Comparison of ENCODE assay signal across 14 cellular contexts in genomic region chr3:172246107-172246870, GRCh38.
DNase-seq lines count a peak whose midpoint lies in the region; ATAC-seq and TF ChIP-seq lines count a peak whose summit lies in the region.
"Had no signal": no experiment of that assay in that cellular context is flagged by ENCODE, and none has a peak within 500 bp of the region (broad histone marks: within the 10 kb centered on the region; RNA-seq: fewer than 3 reads in every experiment).

No MANE protein-coding gene starts in this region.

- H2BK12ac ChIP-seq in trophoblast cell (ENCODE audit: low read length) = no peak overlapping the region

- no peak overlapping the region for H2AFZ ChIP-seq in trophoblast cell (ENCODE audit: insufficient read depth, low read length, poor library complexity)
- no peak overlapping the region for H2AFZ ChIP-seq in neural progenitor cell (replicated peaks)

- DNase-seq in left ventricle myocardium inferior (no peak), trophoblast cell (no peak), neural progenitor cell (ENCODE audit: low spot score) (no peak), NCI-H1105 treated with DMSO at 0.1 percent for 48 hours (lab: John Stamatoyannopoulos, UW) (no peak)
- DNase-seq in activated effector memory CD4-positive, alpha-beta T cell treated with Interleukin-2 at 50 U/mL for 16 hours = no peak
- DNase-seq: activated effector memory CD4-positive, alpha-beta T cell treated with anti-CD3 and anti-CD28 coated beads, Interleukin-2, amount 50 U/mL, for 16 hours; CD8-positive, alpha-beta memory T cell; NCI-H146; NCI-H446 treated with DMSO at 0.1 percent for 48 hours; occipital lobe had no signal

- H4K91ac ChIP-seq in trophoblast cell (ENCODE audit: low read depth, low read length) = no peak overlapping the region

- H3K4me2 ChIP-seq in trophoblast cell (ENCODE audit: low read length) = no peak overlapping the region
- no peak overlapping the region for H3K4me2 ChIP-seq in neural progenitor cell

- H3K9ac ChIP-seq in trophoblast cell (ENCODE audit: low read length) (no peak overlapping the region), neural progenitor cell (no peak overlapping the region)

- no peaks in the 10 kb centered on the region for H4K20me1 ChIP-seq in neural progenitor cell (ENCODE audit: low read depth)

- peak overlapping the region; percentile 27 for H3K18ac ChIP-seq in trophoblast cell (ENCODE audit: low read length)

- H3F3A ChIP-seq in neural progenitor cell (ENCODE audit: low read depth) = no peaks in the 10 kb centered on the region

- no peak overlapping the region for H2AK5ac ChIP-seq in trophoblast cell (ENCODE audit: low read length)

- H3K27ac Mint-ChIP-seq in neural progenitor cell = no peak overlapping the region
- H3K27ac Mint-ChIP-seq: CD8-positive, alpha-beta memory T cell had no signal

- H3K9me3 ChIP-seq in left ventricle myocardium inferior (replicated peaks) = peaks cover 11% of the 10 kb centered on the region
- peaks cover 6% of the 10 kb centered on the region for H3K9me3 ChIP-seq in trophoblast cell (ENCODE audit: insufficient read depth, low read depth, low read length)
- H3K9me3 ChIP-seq in neural progenitor cell (ENCODE audit: low read depth) = peaks cover 12% of the 10 kb centered on the region

- H3K36me3 ChIP-seq in left ventricle myocardium inferior = peaks cover 24% of the 10 kb centered on the region
- peaks cover 12% of the 10 kb centered on the region in 2 experiments for H3K36me3 ChIP-seq in trophoblast cell (ENCODE audit: control insufficient read depth in 1 of 2, insufficient read depth in 2 of 2, low read length in 2 of 2)
- H3K36me3 ChIP-seq in neural progenitor cell = no peaks in the 10 kb centered on the region

- H3K27me3 ChIP-seq in left ventricle myocardium inferior (ENCODE audit: low read depth) (no peaks in the 10 kb centered on the region), trophoblast cell (ENCODE audit: insufficient read depth, low read length) (no peaks in the 10 kb centered on the region), neural progenitor cell (no peaks in the 10 kb centered on the region)

- TF ChIP-seq CTCF in C4-2B (conservative IDR thresholded peaks at IDR 0.05) (no peak), left ventricle myocardium inferior (IDR thresholded peaks at IDR 0.05; ENCODE audit: borderline replicate concordance) (no peak), neural progenitor cell (IDR thresholded peaks at IDR 0.05) (no peak)

- H3K27ac ChIP-seq in C4-2B (peak overlapping the region; percentile 58), left ventricle myocardium inferior (replicated peaks) (peak overlapping the region; percentile 17), trophoblast cell (ENCODE audit: low read depth, low read length) (no peak overlapping the region), neural progenitor cell (no peak overlapping the region)

- intact Hi-C loops in left ventricle myocardium inferior (cut with micrococcal nuclease) = no loop called here

- H4K8ac ChIP-seq in trophoblast cell (ENCODE audit: low read depth, low read length) = no peak overlapping the region

- no peak overlapping the region for H3K23ac ChIP-seq in trophoblast cell (ENCODE audit: low read length)

- H4K12ac ChIP-seq in trophoblast cell (ENCODE audit: low read depth, low read length) = no peak overlapping the region

- no peak overlapping the region for H3K14ac ChIP-seq in trophoblast cell (ENCODE audit: low read length)

- ATAC-seq in SK-N-SH treated with all-trans-retinoic acid at 6 μM for 48 hours (peak; percentile 69), GM21786 (IDR thresholded peaks at IDR 0.05; ENCODE audit: unreplicated experiment) (no peak)
- ATAC-seq: K562 had no signal

- H3K4me1 ChIP-seq in left ventricle myocardium inferior = peaks cover 34% of the 10 kb centered on the region
- no peaks in the 10 kb centered on the region for H3K4me1 ChIP-seq in trophoblast cell (ENCODE audit: control insufficient read depth in 1 of 2, insufficient read depth in 2 of 2, low read length in 2 of 2)
- peaks cover 5% of the 10 kb centered on the region for H3K4me1 ChIP-seq in neural progenitor cell

- no peak overlapping the region for H3K4me3 ChIP-seq in left ventricle myocardium inferior
- no peak overlapping the region for H3K4me3 ChIP-seq in trophoblast cell (ENCODE audit: low read depth, low read length)
- no peak overlapping the region for H3K4me3 ChIP-seq in neural progenitor cell
- H3K4me3 ChIP-seq: K562 had no signal

- no peaks in the 10 kb centered on the region for H3K79me2 ChIP-seq in trophoblast cell (ENCODE audit: control insufficient read depth, insufficient read depth, low read length, poor library complexity)
- peaks cover 4% of the 10 kb centered on the region for H3K79me2 ChIP-seq in neural progenitor cell (ENCODE audit: low read depth)

- H3K36me3 Mint-ChIP-seq in neural progenitor cell = peaks cover 42% of the 10 kb centered on the region

- H2BK120ac ChIP-seq in trophoblast cell (ENCODE audit: insufficient read depth, low read length, poor library complexity) = no peak overlapping the region

- H3K4me1 Mint-ChIP-seq in neural progenitor cell = no peaks in the 10 kb centered on the region

- no peak overlapping the region for H3K4ac ChIP-seq in trophoblast cell (ENCODE audit: low read depth, low read length)

- no peak overlapping the region for H3K4me3 Mint-ChIP-seq in neural progenitor cell

- H2BK5ac ChIP-seq in trophoblast cell (ENCODE audit: low read depth, low read length, poor library complexity) = no peak overlapping the region

- H3K79me1 ChIP-seq in trophoblast cell (ENCODE audit: low read length) = no peaks in the 10 kb centered on the region

- no peaks in the 10 kb centered on the region for H3K27me3 Mint-ChIP-seq in neural progenitor cell (ENCODE audit: insufficient read depth, low read depth)

- H3K9me3 Mint-ChIP-seq in neural progenitor cell = peaks cover 21% of the 10 kb centered on the region

- WGBS in trophoblast cell (ENCODE audit: extremely low coverage, insufficient coverage, insufficient read length) = no CpG with 5 or more reads among the region's 10 CpGs

TF ChIP-seq in SK-N-SH treated with all-trans-retinoic acid at 6 μM for 48 hours, 23 proteins besides CTCF, POLR2A, EP300 and RAD21:
- no peak for TF ChIP-seq ZNF8 (CRISPR knock-in tag; IDR thresholded peaks at IDR 0.05)
- no peak for TF ChIP-seq TOX (CRISPR knock-in tag; IDR thresholded peaks at IDR 0.05; ENCODE audit: borderline replicate concordance)
- no peak for TF ChIP-seq BACH2 (CRISPR knock-in tag; IDR thresholded peaks at IDR 0.05; ENCODE audit: borderline replicate concordance)
- TF ChIP-seq ZNF565 (CRISPR knock-in tag; conservative IDR thresholded peaks at IDR 0.05; ENCODE audit: low read depth) = no peak
- no peak for TF ChIP-seq ISL1 (CRISPR knock-in tag; IDR thresholded peaks at IDR 0.05)
- TF ChIP-seq ZFP3 (CRISPR knock-in tag; IDR thresholded peaks at IDR 0.05) = no peak
- TF ChIP-seq CSRNP3 (CRISPR knock-in tag; IDR thresholded peaks at IDR 0.05) = no peak

Comparison
In these comparisons a context has a peak if more than half of its experiments do, and no peak if none do; other contexts are left out.
1. H3K27ac ChIP-seq: peak in C4-2B (single experiment) and left ventricle myocardium inferior (single experiment); none in trophoblast cell (single experiment) and neural progenitor cell (single experiment).